In the genomic region with DNA sequence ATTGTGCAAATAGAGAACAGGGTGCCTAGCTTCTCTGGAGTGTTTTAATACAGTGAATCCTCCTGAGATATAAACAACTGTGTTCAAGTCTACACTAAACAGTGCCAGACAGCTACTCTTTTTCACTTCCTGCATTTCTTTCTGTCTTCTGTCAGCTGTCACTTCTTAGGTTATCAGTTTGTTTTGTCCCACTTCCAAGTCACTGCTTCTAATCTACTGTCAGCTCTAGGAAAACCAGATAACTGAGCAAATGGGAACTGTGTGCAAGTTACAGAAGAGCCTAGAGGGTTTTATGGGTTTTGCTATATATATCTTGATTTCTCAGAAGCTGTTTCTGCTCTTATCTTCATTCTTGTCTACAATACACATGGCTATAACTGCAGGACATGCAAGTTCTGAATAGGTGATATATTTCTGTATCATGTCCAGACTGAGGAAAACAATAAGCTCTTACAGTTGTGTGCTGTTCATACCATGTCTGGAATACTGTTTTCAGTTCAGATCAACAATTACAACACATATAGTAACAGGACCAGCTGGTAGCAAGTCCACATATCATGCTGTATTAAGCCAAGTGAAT, we compare ENCODE assay signal across 14 cellular contexts. TPM values are rescaled to one million over a fixed set of nuclear protein-coding genes. Genes with fewer than 3 reads are reported as not detected.
A peak's percentile ranks its signal among the peaks of the same experiment; 100 is the strongest.
DNase-seq lines count a peak whose midpoint lies in the region; ATAC-seq and TF ChIP-seq lines count a peak whose summit lies in the region.
"Had no signal": no experiment of that assay in that cellular context is flagged by ENCODE, and none has a peak within 500 bp of the region (broad histone marks: within the 10 kb centered on the region; RNA-seq: fewer than 3 reads in every experiment).

No MANE protein-coding gene starts in this region.

- peaks cover 60% of the 10 kb centered on the region for H3K36me3 Mint-ChIP-seq in activated CD4-positive, alpha-beta memory T cell treated with anti-CD3 and anti-CD28 coated beads, Interleukin-2, amount 10 ng/mL, durations not matched to agents 7 days and 5 days (ENCODE audit: low read depth)
- H3K36me3 Mint-ChIP-seq in activated CD4-positive, alpha-beta memory T cell treated with anti-CD3 and anti-CD28 coated beads for 36 hours, result peaks cover 53% of the 10 kb centered on the region
- peaks cover 7% of the 10 kb centered on the region for H3K36me3 Mint-ChIP-seq in T-helper 17 cell (ENCODE audit: low read depth)

- peaks cover 38% of the 10 kb centered on the region for H3K36me3 ChIP-seq in skeletal muscle satellite cell (ENCODE audit: insufficient read depth, low read length)

- no peak overlapping the region for H3K9ac ChIP-seq in skeletal muscle satellite cell (ENCODE audit: low read depth, low read length)

- peak overlapping the region; percentile 4 for H3K4me2 ChIP-seq in skeletal muscle satellite cell (ENCODE audit: low read length)

- H3K9me3 ChIP-seq in T-helper 17 cell (ENCODE audit: control insufficient read depth, low read length, poor library complexity, severe bottlenecking) (no peaks in the 10 kb centered on the region), skeletal muscle satellite cell (replicated peaks; ENCODE audit: low read length) (no peaks in the 10 kb centered on the region)
- H3K9me3 ChIP-seq: SJCRH30 had no signal

- H3K27ac Mint-ChIP-seq in activated CD4-positive, alpha-beta memory T cell treated with anti-CD3 and anti-CD28 coated beads, Interleukin-2, amount 10 ng/mL, durations not matched to agents 7 days and 5 days, result peak overlapping the region; percentile 30
- H3K27ac Mint-ChIP-seq in activated CD4-positive, alpha-beta memory T cell treated with anti-CD3 and anti-CD28 coated beads for 36 hours, result no peak overlapping the region
- H3K27ac Mint-ChIP-seq in T-helper 17 cell, result peak overlapping the region; percentile 27

- no peak for DNase-seq in activated CD4-positive, alpha-beta memory T cell treated with anti-CD3 and anti-CD28 coated beads, Interleukin-2, amount 10 ng/mL, durations not matched to agents 7 days and 5 days
- no peak for DNase-seq in activated CD4-positive, alpha-beta memory T cell treated with anti-CD3 and anti-CD28 coated beads for 36 hours
- no peak for DNase-seq in T-helper 17 cell
- no peak for DNase-seq in left cardiac atrium
- DNase-seq in foreskin fibroblast, result no peak
- DNase-seq: activated T-cell treated with anti-CD3 and anti-CD28 coated beads, Interleukin-2, amount 50 U/mL, for 48 hours; kidney glomerular epithelial cell; NCI-H2081; stimulated activated naive CD8-positive, alpha-beta T cell treated with anti-CD3 and anti-CD28 coated beads, Interleukin-15, Interleukin-2, amounts not matched to agents 100 U/mL and 50 U/mL, for 24 hours had no signal

- peaks cover 35% of the 10 kb centered on the region for H3K4me1 ChIP-seq in skeletal muscle satellite cell (ENCODE audit: control insufficient read depth, insufficient read depth, low read length)

- H3K4me3 Mint-ChIP-seq in activated CD4-positive, alpha-beta memory T cell treated with anti-CD3 and anti-CD28 coated beads, Interleukin-2, amount 10 ng/mL, durations not matched to agents 7 days and 5 days, result no peak overlapping the region
- no peak overlapping the region for H3K4me3 Mint-ChIP-seq in activated CD4-positive, alpha-beta memory T cell treated with anti-CD3 and anti-CD28 coated beads for 36 hours
- peak overlapping the region; percentile 31 for H3K4me3 Mint-ChIP-seq in T-helper 17 cell

- CTCF ChIA-PET in activated CD4-positive, alpha-beta memory T cell treated with anti-CD3 and anti-CD28 coated beads, Interleukin-2, amount 10 ng/mL, durations not matched to agents 7 days and 5 days (lab: Charles Lee), result interaction anchor here (1.0 to 2.0 kb wide), 4 partner anchors 12 to 32 kb away, joined by 4 to 8 read pairs (median 4); no protein-coding TSS in a partner anchor
- CTCF ChIA-PET in activated CD4-positive, alpha-beta memory T cell treated with anti-CD3 and anti-CD28 coated beads for 36 hours (lab: Charles Lee), result interaction anchor here (1.0 to 1.6 kb wide), 2 partner anchors 26 to 32 kb away, joined by 3 to 10 read pairs; no protein-coding TSS in a partner anchor

- intact Hi-C loops in activated CD4-positive, alpha-beta memory T cell treated with anti-CD3 and anti-CD28 coated beads for 36 hours (cut with micrococcal nuclease), result no loop called here
- intact Hi-C loops in left cardiac atrium (cut with DNase I), result no loop called here

- H3K27me3 ChIP-seq in skeletal muscle satellite cell (ENCODE audit: control insufficient read depth, insufficient read depth, low read length), result no peaks in the 10 kb centered on the region
- H3K27me3 ChIP-seq: SJCRH30 had no signal

- H3K4me3 ChIP-seq in skeletal muscle satellite cell (ENCODE audit: low read length) (no peak overlapping the region), foreskin fibroblast (ENCODE audit: low read depth in 1 of 2, low read length in 2 of 2) (no peak overlapping the region)
- H3K4me3 ChIP-seq: SJCRH30, skin epidermis had no signal

- POLR2A ChIA-PET in activated CD4-positive, alpha-beta memory T cell treated with anti-CD3 and anti-CD28 coated beads, Interleukin-2, amount 10 ng/mL, durations not matched to agents 7 days and 5 days (lab: Charles Lee), result interaction anchor here (0.8 to 1.5 kb wide), 2 partner anchors 12 to 14 kb away, joined by 3 to 7 read pairs; no protein-coding TSS in a partner anchor
- POLR2A ChIA-PET in activated CD4-positive, alpha-beta memory T cell treated with anti-CD3 and anti-CD28 coated beads for 36 hours (lab: Charles Lee), result interaction anchor here (0.6 to 1.1 kb wide), 3 partner anchors 20 to 1043 kb away, joined by 3 to 6 read pairs (median 3); no protein-coding TSS in a partner anchor

- no peaks in the 10 kb centered on the region for H3K27me3 Mint-ChIP-seq in activated CD4-positive, alpha-beta memory T cell treated with anti-CD3 and anti-CD28 coated beads, Interleukin-2, amount 10 ng/mL, durations not matched to agents 7 days and 5 days
- no peaks in the 10 kb centered on the region for H3K27me3 Mint-ChIP-seq in activated CD4-positive, alpha-beta memory T cell treated with anti-CD3 and anti-CD28 coated beads for 36 hours
- H3K27me3 Mint-ChIP-seq in T-helper 17 cell, result no peaks in the 10 kb centered on the region

- ATAC-seq in T-helper 17 cell (no peak), left cardiac atrium (peak; percentile 90 to 95), GM18502 (IDR thresholded peaks at IDR 0.05; ENCODE audit: poor library complexity, unreplicated experiment) (no peak), HG02610 (IDR thresholded peaks at IDR 0.05; ENCODE audit: unreplicated experiment) (no peak)
- ATAC-seq: stimulated activated naive CD8-positive, alpha-beta T cell treated with anti-CD3 and anti-CD28 coated beads, Interleukin-15, Interleukin-2, amounts not matched to agents 100 U/mL and 50 U/mL, for 24 hours had no signal

- TF ChIP-seq CTCF in foreskin fibroblast (IDR thresholded peaks at IDR 0.05; ENCODE audit: low read depth, low read length), result no peak

- H3K9me3 Mint-ChIP-seq in activated CD4-positive, alpha-beta memory T cell treated with anti-CD3 and anti-CD28 coated beads, Interleukin-2, amount 10 ng/mL, durations not matched to agents 7 days and 5 days, result no peaks in the 10 kb centered on the region
- no peaks in the 10 kb centered on the region for H3K9me3 Mint-ChIP-seq in activated CD4-positive, alpha-beta memory T cell treated with anti-CD3 and anti-CD28 coated beads for 36 hours

- H3K4me1 Mint-ChIP-seq in activated CD4-positive, alpha-beta memory T cell treated with anti-CD3 and anti-CD28 coated beads, Interleukin-2, amount 10 ng/mL, durations not matched to agents 7 days and 5 days, result peaks cover 67% of the 10 kb centered on the region
- H3K4me1 Mint-ChIP-seq in activated CD4-positive, alpha-beta memory T cell treated with anti-CD3 and anti-CD28 coated beads for 36 hours (ENCODE audit: low read depth), result peaks cover 67% of the 10 kb centered on the region
- peaks cover 43% of the 10 kb centered on the region for H3K4me1 Mint-ChIP-seq in T-helper 17 cell

RNA-seq across cellular contexts. Expression of gene PITPNB, which starts 5.8 kb away (rescaled TPM):
- 10 to 100 TPM; 85.7 to 96.0 TPM for total RNA-seq in activated CD4-positive, alpha-beta memory T cell treated with anti-CD3 and anti-CD28 coated beads, Interleukin-2, amount 10 ng/mL, durations not matched to agents 7 days and 5 days
- 10 to 100 TPM; 92.2 to 95.7 TPM for total RNA-seq in activated CD4-positive, alpha-beta memory T cell treated with anti-CD3 and anti-CD28 coated beads for 36 hours
- total RNA-seq in T-helper 17 cell, result 10 to 100 TPM; 54.5 to 72.2 TPM
- total RNA-seq in left cardiac atrium, result 10 to 100 TPM; 51.0 to 82.1 TPM
- total RNA-seq in skeletal muscle satellite cell (2012; rRNA removed), result 22.9 and 25.6 TPM in 2 replicates

Comparison
In these comparisons a context has a peak if more than half of its experiments do, and no peak if none do; other contexts are left out.
1. ATAC-seq: peak in left cardiac atrium (2 of 2); none in T-helper 17 cell (single experiment), GM18502 (single experiment) and HG02610 (single experiment).